8 cellular contexts compared by ENCODE assay signal in the genomic region with DNA sequence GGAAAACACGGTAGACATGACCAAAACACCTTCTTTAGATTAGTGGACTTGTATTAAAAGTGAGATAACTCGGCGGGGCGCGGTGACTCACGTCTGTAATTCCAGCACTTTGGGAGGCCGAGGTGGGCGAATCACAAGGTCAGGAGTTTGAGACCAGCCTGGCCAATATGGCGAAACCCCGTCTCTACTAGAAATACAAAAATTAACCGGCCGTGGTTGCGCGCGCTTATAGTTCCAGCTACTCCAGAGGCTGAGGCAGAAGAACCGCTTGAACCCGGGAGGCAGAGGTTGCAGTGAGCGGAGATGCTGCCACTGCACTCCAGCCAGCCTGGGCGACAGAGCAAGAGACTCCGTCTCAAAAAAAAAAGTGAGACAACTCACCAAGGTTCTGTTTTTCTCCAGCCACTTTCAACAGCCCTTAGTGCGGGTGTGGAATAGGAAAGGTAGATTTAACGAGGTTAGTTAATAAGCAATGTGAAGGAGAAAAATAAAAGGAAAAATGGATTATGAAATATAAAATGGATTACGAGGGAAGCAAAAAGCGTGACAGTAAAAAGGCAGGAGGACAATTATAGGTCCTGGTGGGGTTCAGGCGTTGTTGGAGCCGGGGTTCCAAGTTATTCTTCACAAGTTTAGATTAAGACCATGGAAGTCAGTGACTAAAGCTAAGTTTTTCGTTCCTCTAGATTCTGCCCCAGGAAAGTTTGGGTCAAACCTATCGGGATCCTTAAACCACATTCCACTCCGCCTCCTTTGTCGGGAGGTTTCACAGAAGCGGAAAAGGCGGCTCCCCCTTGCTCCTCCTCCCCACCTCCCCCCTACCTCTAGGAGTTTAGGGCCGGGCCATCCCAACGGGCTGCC. TPM values are rescaled to one million over a fixed set of nuclear protein-coding genes. Genes with fewer than 3 reads are reported as not detected.
A peak's percentile ranks its signal among the peaks of the same experiment; 100 is the strongest.
DNase-seq lines count a peak whose midpoint lies in the region; ATAC-seq and TF ChIP-seq lines count a peak whose summit lies in the region.

No MANE protein-coding gene starts in this region.

- no peaks in the 10 kb centered on the region for H3K9me3 ChIP-seq in DOHH2 (ENCODE audit: control insufficient read depth, insufficient read depth, low read length)
- H3K9me3 ChIP-seq in skeletal muscle satellite cell (replicated peaks; ENCODE audit: low read length) = no peaks in the 10 kb centered on the region

- H3K4me3 ChIP-seq in DOHH2 (ENCODE audit: low read length) (peak overlapping the region; percentile 92), skeletal muscle satellite cell (ENCODE audit: low read length) (peak overlapping the region; percentile 85)

- peaks cover 3% of the 10 kb centered on the region; the same call in 1 of the 2 replicates for H3F3A ChIP-seq in DOHH2 (ENCODE audit: control insufficient read depth, insufficient read depth)

- no peaks in the 10 kb centered on the region for H3K9me2 ChIP-seq in DOHH2 (replicated peaks; ENCODE audit: control insufficient read depth, low read length)

- H3K27me3 ChIP-seq in DOHH2 (ENCODE audit: control insufficient read depth, low read length) (no peaks in the 10 kb centered on the region), skeletal muscle satellite cell (ENCODE audit: control insufficient read depth, insufficient read depth, low read length) (no peaks in the 10 kb centered on the region)

- intact Hi-C loops in left cardiac atrium (cut with DNase I) = loop anchor here in 1 of 2 donors (2.0 kb wide), 1 partner anchor 74 kb away; a partner anchor contains a TSS

- H3K36me3 ChIP-seq in DOHH2 (ENCODE audit: control insufficient read depth, low read length) (peaks cover 25% of the 10 kb centered on the region), skeletal muscle satellite cell (ENCODE audit: insufficient read depth, low read length) (no peaks in the 10 kb centered on the region)

- H3K9ac ChIP-seq in skeletal muscle satellite cell (ENCODE audit: low read depth, low read length) = peak overlapping the region; percentile 92

- H3K27ac ChIP-seq in DOHH2 (ENCODE audit: low read depth, low read length) = peak overlapping the region; percentile 92

- DNase-seq in activated T-cell treated with anti-CD3 and anti-CD28 coated beads, Interleukin-2, amount 50 U/mL, for 48 hours = peak; percentile 39 to 41
- DNase-seq in left cardiac atrium (peak; percentile 34), HuH-7 (ENCODE audit: low spot score) (no peak), mesenteric fat pad (ENCODE audit: low spot score) (no peak)

- peaks cover 34% of the 10 kb centered on the region for H3K4me1 ChIP-seq in DOHH2 (ENCODE audit: control insufficient read depth, low read length)
- H3K4me1 ChIP-seq in skeletal muscle satellite cell (ENCODE audit: control insufficient read depth, insufficient read depth, low read length) = peaks cover 17% of the 10 kb centered on the region

- peaks cover 51% of the 10 kb centered on the region for H3K79me2 ChIP-seq in DOHH2 (ENCODE audit: control insufficient read depth, low read length)

- H4K20me1 ChIP-seq in DOHH2 (ENCODE audit: control insufficient read depth, insufficient read depth, low read depth, low read length) = no peaks in the 10 kb centered on the region

- H3K4me2 ChIP-seq in DOHH2 (ENCODE audit: low read length) (peak overlapping the region; percentile 91), skeletal muscle satellite cell (ENCODE audit: low read length) (peak overlapping the region; percentile 86)

- no peak for TF ChIP-seq CTCF in DOHH2 (IDR thresholded peaks at IDR 0.05; ENCODE audit: low read depth, low read length, poor library complexity, severe bottlenecking)

- ATAC-seq in HG03439 (IDR thresholded peaks at IDR 0.05; ENCODE audit: unreplicated experiment) = peak; percentile 0
- ATAC-seq in left cardiac atrium = no peak
- no peak for ATAC-seq in GM18498 (IDR thresholded peaks at IDR 0.05; ENCODE audit: unreplicated experiment)

RNA-seq across cellular contexts. Expression of a gene that starts 0.5 kb away (rescaled TPM):
- total RNA-seq in left cardiac atrium (10 to 100 TPM; 24.4 to 24.6 TPM), mesenteric fat pad (30.0 TPM)
- total RNA-seq in skeletal muscle satellite cell (2012; rRNA removed) = 35.0 and 40.4 TPM in 2 replicates

RNA-seq across cellular contexts. Expression of a gene that starts 1.1 kb away (rescaled TPM):
- total RNA-seq in left cardiac atrium (10 to 100 TPM; 17.1 to 20.0 TPM), mesenteric fat pad (21.3 TPM)
- total RNA-seq in skeletal muscle satellite cell (2012; rRNA removed) = 26.0 and 27.1 TPM in 2 replicates

Comparison
In these comparisons a context has a peak if more than half of its experiments do, and no peak if none do; other contexts are left out.
1. DNase-seq: peak in activated T-cell treated with anti-CD3 and anti-CD28 coated beads, Interleukin-2, amount 50 U/mL, for 48 hours (2 of 2) and left cardiac atrium (single experiment); none in HuH-7 (single experiment) and mesenteric fat pad (single experiment).